ENCODE assay signal across 8 cellular contexts in the genomic region with DNA sequence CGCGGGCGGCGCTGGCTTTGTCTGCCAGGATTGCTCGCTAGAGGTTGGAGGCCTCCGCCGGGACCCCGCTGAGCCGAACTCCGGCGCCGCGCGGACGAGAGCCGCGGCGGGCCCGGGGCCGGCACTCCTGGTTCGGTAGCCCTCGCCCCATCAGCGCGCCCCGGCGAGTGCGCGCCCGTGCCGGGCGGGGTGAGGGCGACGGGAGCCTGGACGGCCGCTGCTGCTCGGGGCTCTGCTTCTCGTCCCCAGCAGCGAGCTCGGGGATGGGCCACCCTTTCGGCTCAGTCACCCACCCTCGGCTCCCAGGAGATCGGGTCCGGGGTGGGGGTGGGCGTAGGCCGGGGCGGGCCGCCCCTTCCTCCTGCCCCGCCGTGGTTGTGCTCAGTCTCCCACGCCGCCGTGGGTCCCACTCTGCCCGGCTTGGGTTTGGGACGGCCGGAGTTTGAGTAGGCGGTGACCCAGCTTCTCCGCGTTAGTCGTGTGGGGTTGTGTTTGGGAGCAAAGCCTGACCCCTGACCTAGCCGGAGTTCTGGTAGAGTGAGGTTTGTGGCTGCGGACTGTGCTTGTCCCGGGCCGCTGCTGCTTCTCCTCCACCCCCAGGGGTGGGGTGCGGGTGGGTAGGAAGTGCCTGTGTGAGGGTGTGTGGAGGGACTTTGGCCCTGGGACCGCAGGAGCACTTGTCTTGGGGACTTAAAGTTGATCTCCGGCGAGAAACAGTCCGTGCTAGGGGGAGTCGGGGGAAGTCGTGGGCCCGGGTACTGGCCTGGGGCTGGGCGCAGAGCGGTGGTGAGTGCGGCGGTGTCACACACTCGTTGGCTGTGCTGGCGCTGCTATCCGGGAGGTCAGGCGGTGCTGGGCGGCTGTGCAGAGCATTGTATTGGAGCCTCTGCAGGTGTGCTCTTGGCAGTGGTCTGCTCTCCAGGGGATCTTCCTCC. TPM values are rescaled to one million over a fixed set of nuclear protein-coding genes. Genes with fewer than 3 reads are reported as not detected.
DNase-seq lines count a peak whose midpoint lies in the region; ATAC-seq, FAIRE-seq and TF ChIP-seq lines count a peak whose summit lies in the region.

No MANE protein-coding gene starts in this region.

- H3K9ac ChIP-seq in kidney (ENCODE audit: low read length in 2 of 2) = peak overlapping the region; percentile 67 to 86

- H3K4me1 Mint-ChIP-seq in activated CD8-positive, alpha-beta memory T cell treated with anti-CD3 and anti-CD28 coated beads, Interleukin-2, amount 10 ng/mL, durations not matched to agents 7 days and 5 days = peaks cover 46% of the 10 kb centered on the region
- H3K4me1 Mint-ChIP-seq in brain = peaks cover 52% of the 10 kb centered on the region

- FAIRE-seq in kidney (lab: Jason Lieb, UNC) = no peak

- H3K9me3 ChIP-seq in kidney (ENCODE audit: control insufficient read depth in 1 of 2, low read length in 2 of 2) = no peaks in the 10 kb centered on the region

- peak; percentile 18 for ATAC-seq in activated CD8-positive, alpha-beta memory T cell treated with anti-CD3 and anti-CD28 coated beads, Interleukin-2, amount 10 ng/mL, durations not matched to agents 7 days and 5 days
- ATAC-seq in HG02623 (IDR thresholded peaks at IDR 0.05; ENCODE audit: unreplicated experiment) = peak; percentile 19
- peak; percentile 2 for ATAC-seq in stimulated activated naive CD8-positive, alpha-beta T cell treated with anti-CD3 and anti-CD28 coated beads, Interleukin-15, Interleukin-2, amounts not matched to agents 100 U/mL and 50 U/mL, for 24 hours
- no peak for ATAC-seq in GM18870 (IDR thresholded peaks at IDR 0.05; ENCODE audit: unreplicated experiment)

- H3K27ac ChIP-seq in kidney (ENCODE audit: low read depth in 2 of 2, low read length in 2 of 2) = peak overlapping the region; percentile 86 to 89

- H3K36me3 ChIP-seq in kidney (ENCODE audit: control insufficient read depth in 1 of 2, insufficient read depth in 2 of 2, low read length in 2 of 2) = no peaks in the 10 kb centered on the region

- CTCF ChIA-PET in activated CD8-positive, alpha-beta memory T cell treated with anti-CD3 and anti-CD28 coated beads, Interleukin-2, amount 10 ng/mL, durations not matched to agents 7 days and 5 days (lab: Charles Lee) = interaction anchor here (2.5 to 22.0 kb wide), 3 partner anchors 13 to 47 kb away, joined by 6 to 378 read pairs (median 77); no protein-coding TSS in a partner anchor

- intact Hi-C loops in kidney (cut with DNase I) = loop anchor here (5.0 kb wide), 1 partner anchor 48 kb away; no protein-coding TSS in a partner anchor

- DNase-seq in activated CD8-positive, alpha-beta memory T cell treated with anti-CD3 and anti-CD28 coated beads, Interleukin-2, amount 10 ng/mL, durations not matched to agents 7 days and 5 days = peak; percentile 68
- DNase-seq in activated CD8-positive, alpha-beta memory T cell treated with anti-CD3 and anti-CD28 coated beads, Interleukin-2, amount 50 U/mL, for 4 hours = no peak
- DNase-seq in NCI-H69 (lab: John Stamatoyannopoulos, UW) = peak; percentile 57
- DNase-seq in kidney = peak; percentile 86
- no peak for DNase-seq in stimulated activated naive CD8-positive, alpha-beta T cell treated with anti-CD3 and anti-CD28 coated beads, Interleukin-15, Interleukin-2, amounts not matched to agents 100 U/mL and 50 U/mL, for 24 hours

- peak overlapping the region; percentile 80 to 81 for H3K4me3 ChIP-seq in kidney (ENCODE audit: low read length in 2 of 2)

- no peak for TF ChIP-seq CTCF in brain (conservative IDR thresholded peaks at IDR 0.05)
- TF ChIP-seq CTCF in kidney (IDR thresholded peaks at IDR 0.05; ENCODE audit: borderline replicate concordance, extremely low read depth, insufficient read depth) = no peak

- H3K27ac Mint-ChIP-seq in activated CD8-positive, alpha-beta memory T cell treated with anti-CD3 and anti-CD28 coated beads, Interleukin-2, amount 10 ng/mL, durations not matched to agents 7 days and 5 days = peak overlapping the region; percentile 94
- H3K27ac Mint-ChIP-seq in brain = peak overlapping the region; percentile 92 to 97 (median 95)

- peak overlapping the region; percentile 92 for H3K4me3 Mint-ChIP-seq in activated CD8-positive, alpha-beta memory T cell treated with anti-CD3 and anti-CD28 coated beads, Interleukin-2, amount 10 ng/mL, durations not matched to agents 7 days and 5 days
- H3K4me3 Mint-ChIP-seq in brain = peak overlapping the region; percentile 91 to 100 (median 97)

- H3K4me1 ChIP-seq in kidney (ENCODE audit: control insufficient read depth in 1 of 2, insufficient read depth in 1 of 2, low read depth in 1 of 2, low read length in 2 of 2) = peaks cover 38 to 46% of the 10 kb centered on the region in 2 donors

- H3K9me3 Mint-ChIP-seq in activated CD8-positive, alpha-beta memory T cell treated with anti-CD3 and anti-CD28 coated beads, Interleukin-2, amount 10 ng/mL, durations not matched to agents 7 days and 5 days (ENCODE audit: low read depth) = no peaks in the 10 kb centered on the region
- peaks cover 0 to 3% (median 0%) of the 10 kb centered on the region in 5 experiments for H3K9me3 Mint-ChIP-seq in brain

- H3K36me3 Mint-ChIP-seq in activated CD8-positive, alpha-beta memory T cell treated with anti-CD3 and anti-CD28 coated beads, Interleukin-2, amount 10 ng/mL, durations not matched to agents 7 days and 5 days = peaks cover 20% of the 10 kb centered on the region
- H3K36me3 Mint-ChIP-seq in brain = no peaks in the 10 kb centered on the region

- H3K27me3 Mint-ChIP-seq in activated CD8-positive, alpha-beta memory T cell treated with anti-CD3 and anti-CD28 coated beads, Interleukin-2, amount 10 ng/mL, durations not matched to agents 7 days and 5 days = no peaks in the 10 kb centered on the region
- peaks cover 4% of the 10 kb centered on the region for H3K27me3 Mint-ChIP-seq in brain

RNA-seq across cellular contexts. Expression of gene TSPAN14, which starts 0.7 kb away (rescaled TPM):
- 100 to 1,000 TPM; 100 to 104 TPM for total RNA-seq in activated CD8-positive, alpha-beta memory T cell treated with anti-CD3 and anti-CD28 coated beads, Interleukin-2, amount 10 ng/mL, durations not matched to agents 7 days and 5 days
- polyA plus RNA-seq in brain (ENCODE audit: insufficient read depth, low read depth, low replicate concordance) (70.4 TPM), kidney (ENCODE audit: insufficient read depth, low read depth, low replicate concordance) (36.8 TPM)
- total RNA-seq in kidney = 183 TPM

RNA-seq across cellular contexts. Expression of gene PRXL2A, which starts 46.4 kb away (rescaled TPM):
- total RNA-seq in activated CD8-positive, alpha-beta memory T cell treated with anti-CD3 and anti-CD28 coated beads, Interleukin-2, amount 10 ng/mL, durations not matched to agents 7 days and 5 days = 10 to 100 TPM in 1 of 2 experiments, 1 to 10 TPM in 1; 8.1 to 12.2 TPM
- polyA plus RNA-seq in brain (ENCODE audit: insufficient read depth, low read depth, low replicate concordance) (178 TPM), kidney (ENCODE audit: insufficient read depth, low read depth, low replicate concordance) (101 TPM)
- 69.4 TPM for total RNA-seq in kidney

Comparison
In these comparisons a context has a peak if more than half of its experiments do, and no peak if none do; other contexts are left out.
1. DNase-seq: peak in activated CD8-positive, alpha-beta memory T cell treated with anti-CD3 and anti-CD28 coated beads, Interleukin-2, amount 10 ng/mL, durations not matched to agents 7 days and 5 days (single experiment), NCI-H69 (single experiment) and kidney (single experiment); none in activated CD8-positive, alpha-beta memory T cell treated with anti-CD3 and anti-CD28 coated beads, Interleukin-2, amount 50 U/mL, for 4 hours (single experiment) and stimulated activated naive CD8-positive, alpha-beta T cell treated with anti-CD3 and anti-CD28 coated beads, Interleukin-15, Interleukin-2, amounts not matched to agents 100 U/mL and 50 U/mL, for 24 hours (single experiment).